ENCODE assay signal across 25 cellular contexts in the genomic region with DNA sequence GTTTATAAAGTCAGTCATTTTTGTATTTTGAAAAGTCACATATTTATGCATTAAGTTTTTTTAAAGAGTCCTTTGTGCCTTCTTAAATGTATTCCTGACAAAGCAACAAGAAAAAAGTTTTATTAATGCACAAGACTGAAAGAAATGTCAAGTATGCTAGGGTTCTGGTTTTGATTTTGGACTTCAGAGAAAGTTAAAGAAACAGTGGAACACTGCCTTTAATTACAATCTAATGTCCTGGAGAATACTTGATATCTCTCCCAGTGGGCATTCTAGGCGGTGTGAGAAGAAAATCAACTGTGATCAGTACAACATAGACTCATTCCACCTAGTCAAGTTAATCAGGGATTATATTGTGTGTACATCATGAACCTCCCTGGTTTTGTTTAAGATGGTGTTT. TPM values are rescaled to one million over a fixed set of nuclear protein-coding genes. Genes with fewer than 3 reads are reported as not detected.
DNase-seq lines count a peak whose midpoint lies in the region; ATAC-seq and TF ChIP-seq lines count a peak whose summit lies in the region.
"Had no signal": no experiment of that assay in that cellular context is flagged by ENCODE, and none has a peak within 500 bp of the region (broad histone marks: within the 10 kb centered on the region; RNA-seq: fewer than 3 reads in every experiment).

No MANE protein-coding gene starts in this region.

- peak overlapping the region; percentile 6 for H3K27ac ChIP-seq in hepatocyte
- H3K27ac ChIP-seq: A549, SJCRH30 had no signal

- no peak for TF ChIP-seq CTCF in hepatocyte (IDR thresholded peaks at IDR 0.05; ENCODE audit: poor library complexity)

- no peak overlapping the region for H2AFZ ChIP-seq in hepatocyte
- H2AFZ ChIP-seq: GM23338 had no signal

- no peaks in the 10 kb centered on the region for H3K27me3 ChIP-seq in hepatocyte
- H3K27me3 ChIP-seq: BE2C, SJCRH30 had no signal

- H3K79me2 ChIP-seq in hepatocyte: peaks cover 73% of the 10 kb centered on the region

- 47% methylated on average over 1 of the region's 1 CpG for WGBS in hepatocyte (ENCODE audit: low lambda C conversion rate, missing lambda C conversion rate)

- peaks cover 36% of the 10 kb centered on the region for H4K20me1 ChIP-seq in hepatocyte (ENCODE audit: insufficient read depth, poor library complexity, severe bottlenecking)

- H3K9me2 ChIP-seq in hepatocyte (replicated peaks; ENCODE audit: insufficient read depth): no peaks in the 10 kb centered on the region

- no peak overlapping the region for H3K27ac Mint-ChIP-seq in activated naive CD8-positive, alpha-beta T cell treated with anti-CD3 and anti-CD28 coated beads for 36 hours
- H3K27ac Mint-ChIP-seq: GM23338, H9 had no signal

- H3K27me3 Mint-ChIP-seq in activated naive CD8-positive, alpha-beta T cell treated with anti-CD3 and anti-CD28 coated beads for 36 hours: peaks cover 13% of the 10 kb centered on the region

- H3K4me2 ChIP-seq in hepatocyte: no peak overlapping the region
- H3K4me2 ChIP-seq: A549, GM23338 had no signal

- H3K4me3 ChIP-seq in hepatocyte: no peak overlapping the region
- H3K4me3 ChIP-seq: A549, GM23338, K562, SJCRH30 had no signal

- H3K36me3 ChIP-seq in hepatocyte (replicated peaks; ENCODE audit: insufficient read depth, low read depth): no peaks in the 10 kb centered on the region
- H3K36me3 ChIP-seq: SJCRH30 had no signal

- no peak for TF ChIP-seq POLR2A in erythroblast (IDR thresholded peaks at IDR 0.05; ENCODE audit: low read length)

- H3K36me3 Mint-ChIP-seq in activated naive CD8-positive, alpha-beta T cell treated with anti-CD3 and anti-CD28 coated beads for 36 hours: no peaks in the 10 kb centered on the region

- no peak for ATAC-seq in GM21576 (IDR thresholded peaks at IDR 0.05; ENCODE audit: unreplicated experiment)
- ATAC-seq: A549, GM23338, K562, PC-3 had no signal

- H3K4me3 Mint-ChIP-seq in activated naive CD8-positive, alpha-beta T cell treated with anti-CD3 and anti-CD28 coated beads for 36 hours: no peak overlapping the region
- H3K4me3 Mint-ChIP-seq: GM23338, H9 had no signal

- H3K4me1 ChIP-seq in hepatocyte (ENCODE audit: insufficient read depth): peaks cover 4% of the 10 kb centered on the region
- H3K4me1 ChIP-seq: A549, SJCRH30 had no signal

- H3K9me3 ChIP-seq in hepatocyte (ENCODE audit: low read depth): no peaks in the 10 kb centered on the region
- H3K9me3 ChIP-seq: A549, BE2C, SJCRH30 had no signal

- no peaks in the 10 kb centered on the region for H3K9me3 Mint-ChIP-seq in activated naive CD8-positive, alpha-beta T cell treated with anti-CD3 and anti-CD28 coated beads for 36 hours
- H3K9me3 Mint-ChIP-seq: GM23338, H9 had no signal

- no peaks in the 10 kb centered on the region for H3K4me1 Mint-ChIP-seq in activated naive CD8-positive, alpha-beta T cell treated with anti-CD3 and anti-CD28 coated beads for 36 hours

- DNase-seq in EH (ENCODE audit: low read depth) (peak; percentile 15), dedifferentiated amniotic fluid mesenchymal stem cell (ENCODE audit: extremely low spot score) (peak; percentile 34), hepatocyte (ENCODE audit: low spot score) (no peak), erythroblast (lab: John Stamatoyannopoulos, UW) (no peak), NCI-H1417 treated with DMSO at 0.1 percent for 48 hours (lab: John Stamatoyannopoulos, UW) (no peak)
- no peak for DNase-seq in activated naive CD8-positive, alpha-beta T cell treated with anti-CD3 and anti-CD28 coated beads for 36 hours
- DNase-seq: BE2C; Calu3; DMS153; DND-41; H9; Kasumi-1; NCI-H1092 treated with DMSO at 0.1 percent for 48 hours; NCI-H146; NCI-H1930; NCI-H446; NCI-H524 treated with DMSO at 0.1 percent for 48 hours; NCI-H82; NK-92 treated with Interleukin-12 subunit alpha and Interleukin-12 subunit beta, amount 100 ng/mL, for 24 hours; PC-3; SJCRH30 had no signal

RNA-seq across cellular contexts. Expression of a gene that starts 49.9 kb away (rescaled TPM):
- total RNA-seq in hepatocyte: 23.6 and 25.9 TPM in 2 replicates
- polyA plus RNA-seq in hepatocyte: 16.5 and 24.8 TPM in 2 replicates
- total RNA-seq in activated naive CD8-positive, alpha-beta T cell treated with anti-CD3 and anti-CD28 coated beads for 36 hours: under 1 TPM; 0.14 to 0.18 TPM

Comparison
In these comparisons a context has a peak if more than half of its experiments do, and no peak if none do; other contexts are left out.
1. DNase-seq: peak in EH (single experiment) and dedifferentiated amniotic fluid mesenchymal stem cell (single experiment); none in hepatocyte (single experiment), erythroblast (0 of 2), NCI-H1417 treated with DMSO at 0.1 percent for 48 hours (single experiment) and activated naive CD8-positive, alpha-beta T cell treated with anti-CD3 and anti-CD28 coated beads for 36 hours (single experiment).
2. RNA of a gene that starts 49.9 kb away (total RNA-seq): 23.6 to 25.9 TPM in hepatocyte; 0.14 to 0.18 TPM in activated naive CD8-positive, alpha-beta T cell treated with anti-CD3 and anti-CD28 coated beads for 36 hours; every median in the first group is over 10 times any median in the second.